Comparison of ENCODE assay signal across 17 cellular contexts in genomic region chr11:42232655-42233054, GRCh38.
"Had no signal": no experiment of that assay in that cellular context is flagged by ENCODE, and none has a peak within 500 bp of the region (broad histone marks: within the 10 kb centered on the region; RNA-seq: fewer than 3 reads in every experiment).

No MANE protein-coding gene starts in this region.

- H3K27ac ChIP-seq: coronary artery, dorsolateral prefrontal cortex, esophagus muscularis mucosa, foreskin keratinocyte, gastroesophageal sphincter, heart right ventricle, left lung, lower lobe of right lung had no signal

- H3K4me1 Mint-ChIP-seq: mesothelial cell of epicardium had no signal

- H3K4me3 Mint-ChIP-seq: mesothelial cell of epicardium had no signal

- DNase-seq: dermis blood vessel endothelial cell; dorsolateral prefrontal cortex; effector CD4-positive, alpha-beta T cell; effector memory CD4-positive, alpha-beta T cell; foreskin keratinocyte; heart right ventricle; hippocampal formation; left cardiac atrium; left lung; left ventricle myocardium superior; lower lobe of right lung; mesenchymal stem cell; mucosa of descending colon had no signal

- H3K9me3 Mint-ChIP-seq: mesothelial cell of epicardium had no signal

- H3K27ac Mint-ChIP-seq: mesothelial cell of epicardium had no signal

- H3K9me3 ChIP-seq: esophagus muscularis mucosa, gastroesophageal sphincter, heart right ventricle, left lung, lower lobe of right lung had no signal

- H3K4me3 ChIP-seq: coronary artery, dorsolateral prefrontal cortex, esophagus muscularis mucosa, gastroesophageal sphincter, heart right ventricle, left lung, lower lobe of right lung, mucosa of descending colon had no signal

- ATAC-seq: foreskin keratinocyte, gastroesophageal sphincter, heart right ventricle, left cardiac atrium, left lung, left ventricle myocardium superior, lower lobe of right lung, mucosa of descending colon had no signal

- H3K4me1 ChIP-seq: esophagus muscularis mucosa, gastroesophageal sphincter, heart right ventricle, left lung, lower lobe of right lung had no signal

- H3K36me3 Mint-ChIP-seq: mesothelial cell of epicardium had no signal

- H3K27me3 ChIP-seq: esophagus muscularis mucosa, foreskin keratinocyte, gastroesophageal sphincter, heart right ventricle, left lung had no signal

- H3K36me3 ChIP-seq: esophagus muscularis mucosa, gastroesophageal sphincter, heart right ventricle, left lung, lower lobe of right lung had no signal
